In genomic region chr2:45888167-45888566, GRCh38 we compare ENCODE assay signal across 11 cellular contexts.
DNase-seq lines count a peak whose midpoint lies in the region; ATAC-seq and TF ChIP-seq lines count a peak whose summit lies in the region.
"Had no signal": no experiment of that assay in that cellular context is flagged by ENCODE, and none has a peak within 500 bp of the region (broad histone marks: within the 10 kb centered on the region; RNA-seq: fewer than 3 reads in every experiment).

No MANE protein-coding gene starts in this region.

- TF ChIP-seq CTCF in AG10803 (conservative IDR thresholded peaks at IDR 0.05; ENCODE audit: low read length) (no peak), HFFc6 (IDR thresholded peaks at IDR 0.05) (no peak), WERI-Rb-1 (IDR thresholded peaks at IDR 0.05; ENCODE audit: low read depth, low read length) (no peak), lung (IDR thresholded peaks at IDR 0.05; ENCODE audit: control extremely low read depth, extremely low read depth) (no peak)

- H3K27ac ChIP-seq in WERI-Rb-1, result peak overlapping the region; percentile 97
- peak overlapping the region in 1 of 2 donors; percentile 86 for H3K27ac ChIP-seq in lung (ENCODE audit: low read depth in 1 of 2, low read length in 1 of 2)

- H3K4me1 Mint-ChIP-seq in HFFc6 (ENCODE audit: low read depth), result peaks cover 30% of the 10 kb centered on the region

- H3K4me1 ChIP-seq in lung (ENCODE audit: control insufficient read depth in 2 of 2, insufficient read depth in 2 of 2, low read length in 2 of 2), result peaks cover 43 to 44% of the 10 kb centered on the region in 2 donors

- no peak overlapping the region for H3K27ac Mint-ChIP-seq in HFFc6

- H3K27me3 ChIP-seq in WERI-Rb-1 (ENCODE audit: insufficient read depth, low read depth, severe bottlenecking), result no peaks in the 10 kb centered on the region
- H3K27me3 ChIP-seq in lung (ENCODE audit: control insufficient read depth, insufficient read depth), result no peaks in the 10 kb centered on the region

- H3K4me3 ChIP-seq in AG10803 (ENCODE audit: low read length) (no peak overlapping the region), WERI-Rb-1 (ENCODE audit: low read depth, low read length) (no peak overlapping the region), lung (no peak overlapping the region)
- H3K4me3 ChIP-seq: skin epidermis had no signal

- ATAC-seq in lung (ENCODE audit: insufficient read depth, low FRiP score) (peak; percentile 56), GM21786 (IDR thresholded peaks at IDR 0.05; ENCODE audit: unreplicated experiment) (no peak), HG03196 (IDR thresholded peaks at IDR 0.05; ENCODE audit: unreplicated experiment) (no peak)
- ATAC-seq: HCT116 had no signal

- H3K9me3 Mint-ChIP-seq in HFFc6, result no peaks in the 10 kb centered on the region

- H3K4me3 Mint-ChIP-seq in HFFc6, result no peak overlapping the region

- DNase-seq in AG10803 (ENCODE audit: low read depth), result peak; percentile 91
- DNase-seq in HFFc6, result peak; percentile 50
- no peak for DNase-seq in WERI-Rb-1
- DNase-seq in lung (ENCODE audit: low spot score), result no peak
- no peak for DNase-seq in GM19238 (ENCODE audit: insufficient read length, low spot score)
- DNase-seq in stimulated activated CD4-positive, alpha-beta T cell treated with anti-CD3 and anti-CD28 coated beads, Interleukin-12 subunit alpha, Interleukin-12 subunit beta, amount 100 ng/mL, for 4 hours, result no peak
- DNase-seq: NCI-H2081 had no signal

- H3K36me3 Mint-ChIP-seq in HFFc6 (ENCODE audit: low read depth), result no peaks in the 10 kb centered on the region

- WGBS in lung, 2 donors, result 43 to 52% methylated on average over 3 of the region's 3 CpGs

- H3K36me3 ChIP-seq in WERI-Rb-1, result no peaks in the 10 kb centered on the region
- no peaks in the 10 kb centered on the region for H3K36me3 ChIP-seq in lung (ENCODE audit: control insufficient read depth in 2 of 2, insufficient read depth in 2 of 2, low read length in 2 of 2)

- no peaks in the 10 kb centered on the region; the same call in 1 of the 2 replicates for H3K27me3 Mint-ChIP-seq in HFFc6 (ENCODE audit: insufficient read depth)

- H3K9me3 ChIP-seq in WERI-Rb-1 (ENCODE audit: severe bottlenecking) (no peaks in the 10 kb centered on the region), lung (ENCODE audit: control insufficient read depth in 2 of 2, insufficient read depth in 1 of 2, low read length in 1 of 2) (no peaks in the 10 kb centered on the region)

Comparison
In these comparisons a context has a peak if more than half of its experiments do, and no peak if none do; other contexts are left out.
1. DNase-seq: peak in AG10803 (single experiment) and HFFc6 (single experiment); none in WERI-Rb-1 (single experiment), lung (single experiment), GM19238 (single experiment) and stimulated activated CD4-positive, alpha-beta T cell treated with anti-CD3 and anti-CD28 coated beads, Interleukin-12 subunit alpha, Interleukin-12 subunit beta, amount 100 ng/mL, for 4 hours (single experiment).